21 cellular contexts compared by ENCODE assay signal in the genomic region with DNA sequence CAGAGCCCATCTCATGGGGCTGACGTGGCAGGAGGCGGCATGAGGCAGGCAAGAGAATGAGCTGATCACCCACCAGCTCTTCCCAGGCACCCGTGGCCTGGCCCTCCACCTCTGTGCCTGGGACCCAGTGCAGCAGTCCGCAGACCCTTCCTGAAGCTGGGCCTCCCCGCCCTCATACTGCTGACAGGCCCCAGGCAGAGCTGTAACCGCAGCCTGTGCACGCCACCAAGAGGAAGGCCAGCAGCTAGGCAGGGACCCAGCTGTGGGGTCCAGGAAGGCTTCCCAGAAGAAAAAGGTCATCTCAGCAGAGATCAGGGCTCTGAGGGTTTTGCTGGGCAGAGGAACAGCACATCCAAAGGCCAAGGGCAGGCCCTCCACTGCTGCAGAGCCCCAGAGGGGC. TPM values are rescaled to one million over a fixed set of nuclear protein-coding genes. Genes with fewer than 3 reads are reported as not detected.
DNase-seq lines count a peak whose midpoint lies in the region; ATAC-seq and TF ChIP-seq lines count a peak whose summit lies in the region.
"Had no signal": no experiment of that assay in that cellular context is flagged by ENCODE, and none has a peak within 500 bp of the region (broad histone marks: within the 10 kb centered on the region; RNA-seq: fewer than 3 reads in every experiment).

No MANE protein-coding gene starts in this region.

- H3K9me3 ChIP-seq in left ventricle myocardium inferior (replicated peaks) (no peaks in the 10 kb centered on the region), OCI-LY7 (ENCODE audit: low read length) (no peaks in the 10 kb centered on the region), tibial nerve (no peaks in the 10 kb centered on the region), A673 (ENCODE audit: low read depth, low read length, poor library complexity, severe bottlenecking) (no peaks in the 10 kb centered on the region)
- H3K9me3 ChIP-seq: Caco-2, heart right ventricle, sigmoid colon, upper lobe of right lung had no signal

- H3K4me2 ChIP-seq in OCI-LY7 (ENCODE audit: low read length) = peak overlapping the region; percentile 61

- H3K27me3 ChIP-seq in left ventricle myocardium inferior (ENCODE audit: low read depth) (no peaks in the 10 kb centered on the region), tibial nerve (no peaks in the 10 kb centered on the region), A673 (replicated peaks; ENCODE audit: insufficient read depth, low read depth, low read length, poor library complexity) (no peaks in the 10 kb centered on the region)
- H3K27me3 ChIP-seq: heart right ventricle, sigmoid colon, upper lobe of right lung had no signal

- no peaks in the 10 kb centered on the region for H3K9me2 ChIP-seq in OCI-LY7 (ENCODE audit: insufficient read depth, low read length)

- H3K36me3 ChIP-seq in left ventricle myocardium inferior (peaks cover 69% of the 10 kb centered on the region), OCI-LY7 (ENCODE audit: insufficient read depth, low read length) (no peaks in the 10 kb centered on the region), tibial nerve (peaks cover 0 to 80% (median 0%) of the 10 kb centered on the region in 3 donors), A673 (ENCODE audit: insufficient read depth, low read length, poor library complexity, severe bottlenecking) (peaks cover 3% of the 10 kb centered on the region)

- BruUV-seq in OCI-LY7 (replicated peaks; lab: Mats Ljungman, UMichigan) (no TSS peak), A673 (replicated peaks; lab: Mats Ljungman, UMichigan) (no TSS peak)

- TF ChIP-seq CTCF in left ventricle myocardium inferior (IDR thresholded peaks at IDR 0.05; ENCODE audit: borderline replicate concordance) = no peak
- peak; percentile 55 for TF ChIP-seq CTCF in OCI-LY7 (conservative IDR thresholded peaks at IDR 0.05; ENCODE audit: low read length)
- no peak for TF ChIP-seq CTCF in chondrocyte (IDR thresholded peaks at IDR 0.05)
- TF ChIP-seq CTCF in tibial nerve (IDR thresholded peaks at IDR 0.05) = no peak
- TF ChIP-seq CTCF in A673 (conservative IDR thresholded peaks at IDR 0.05; ENCODE audit: low read depth, low read length) = no peak

- H4K20me1 ChIP-seq in OCI-LY7 (ENCODE audit: insufficient read depth, low read length) = no peaks in the 10 kb centered on the region

- TF ChIP-seq EP300 in tibial nerve (IDR thresholded peaks at IDR 0.05) = no peak

- 75 to 79% methylated on average over 5 to 7 of the region's 7 CpGs for WGBS in tibial nerve, 2 donors

- peaks cover 62% of the 10 kb centered on the region for H3K4me1 ChIP-seq in left ventricle myocardium inferior
- H3K4me1 ChIP-seq in OCI-LY7 (ENCODE audit: insufficient read depth, low read length, poor library complexity, severe bottlenecking) = peaks cover 21% of the 10 kb centered on the region
- H3K4me1 ChIP-seq in tibial nerve = peaks cover 0 to 59% (median 36%) of the 10 kb centered on the region in 4 donors
- H3K4me1 ChIP-seq in A673 (ENCODE audit: insufficient read depth, low read length, poor library complexity, severe bottlenecking) = no peaks in the 10 kb centered on the region
- H3K4me1 ChIP-seq: Caco-2 had no signal

- H3K4me3 Mint-ChIP-seq in chondrocyte (ENCODE audit: unreplicated experiment) = no peak overlapping the region
- H3K4me3 Mint-ChIP-seq: immature natural killer cell; T-helper 1 cell treated with Interleukin-12 subunit alpha and Interleukin-12 subunit beta and Interleukin-4 antibody, amounts not matched to agents 30 μg/mL and 1 μg/mL, for 36 hours had no signal

- H3K36me3 Mint-ChIP-seq in chondrocyte (ENCODE audit: low read depth) = peaks cover 9% of the 10 kb centered on the region

- H2AFZ ChIP-seq in OCI-LY7 (ENCODE audit: low read length) = peak overlapping the region; percentile 52; the same call in 1 of the 2 replicates

- no peaks in the 10 kb centered on the region for H3K9me3 Mint-ChIP-seq in chondrocyte (ENCODE audit: low read depth)
- H3K9me3 Mint-ChIP-seq: effector memory CD8-positive, alpha-beta T cell; immature natural killer cell; T-helper 1 cell treated with Interleukin-12 subunit alpha and Interleukin-12 subunit beta and Interleukin-4 antibody, amounts not matched to agents 30 μg/mL and 1 μg/mL, for 36 hours had no signal

- POLR2A ChIA-PET in OCI-LY7 (lab: Charles Lee) (interaction anchor here (0.6 to 1.4 kb wide), 3 partner anchors 9 to 288 kb away, joined by 3 to 6 read pairs (median 3); partner anchors contain the start of genes MTFR1L and SELENON), A673 (lab: Charles Lee; ENCODE audit: low non-redundant PET) (no interaction called here)

- H3K27ac ChIP-seq in left ventricle myocardium inferior (replicated peaks) (peak overlapping the region; percentile 17), OCI-LY7 (ENCODE audit: low read depth, low read length, poor library complexity, severe bottlenecking) (peak overlapping the region; percentile 43), tibial nerve (peak overlapping the region in 3 of 4 donors; percentile 16 to 84 (median 27)), A673 (ENCODE audit: low read depth, low read length, poor library complexity, severe bottlenecking) (no peak overlapping the region)
- H3K27ac ChIP-seq: upper lobe of right lung had no signal

- ATAC-seq in Right ventricle myocardium superior (ENCODE audit: poor library complexity) = no peak

- CTCF ChIA-PET in OCI-LY7 (lab: Charles Lee; ENCODE audit: unreplicated experiment) = interaction anchor here (1.0 to 1.7 kb wide), 4 partner anchors 201 to 289 kb away, joined by 3 to 7 read pairs (median 4); no protein-coding TSS in a partner anchor
- CTCF ChIA-PET in A673 (lab: Charles Lee) = interaction anchor here (0.5 kb wide), 1 partner anchor 1764 kb away, joined by 4 read pairs; no protein-coding TSS in a partner anchor

- peak overlapping the region; percentile 41 for H3K27ac Mint-ChIP-seq in chondrocyte (ENCODE audit: unreplicated experiment)
- H3K27ac Mint-ChIP-seq: immature natural killer cell; T-helper 1 cell treated with Interleukin-12 subunit alpha and Interleukin-12 subunit beta and Interleukin-4 antibody, amounts not matched to agents 30 μg/mL and 1 μg/mL, for 36 hours had no signal

- intact Hi-C loops in left ventricle myocardium inferior (cut with micrococcal nuclease) = no loop called here
- intact Hi-C loops in Right ventricle myocardium superior (cut with DNase I) = loop anchor here (5.0 to 10.0 kb wide), 4 partner anchors 198 to 565 kb away; partner anchors contain the start of gene RSRP1
- intact Hi-C loops in OCI-LY7 (cut with micrococcal nuclease; ENCODE audit: unreplicated experiment) = loop anchor here (1.0 to 5.0 kb wide), 4 partner anchors 193 to 306 kb away; partner anchors contain the start of gene MAN1C1
- intact Hi-C loops in A673 (cut with micrococcal nuclease; ENCODE audit: unreplicated experiment) = loop anchor here (5.0 kb wide), 1 partner anchor 193 kb away; the partner anchor contains the start of gene MAN1C1

- H3K79me2 ChIP-seq in OCI-LY7 (ENCODE audit: insufficient read depth, low read depth, low read length) = no peaks in the 10 kb centered on the region

- DNase-seq in left ventricle myocardium inferior = no peak
- no peak for DNase-seq in Right ventricle myocardium superior
- peak; percentile 44 for DNase-seq in OCI-LY7 (ENCODE audit: low spot score)
- peak; percentile 87 for DNase-seq in chondrocyte (ENCODE audit: low spot score)
- no peak for DNase-seq in tibial nerve (ENCODE audit: low spot score in 2 of 2)
- no peak for DNase-seq in C1 segment of cervical spinal cord (lab: John Stamatoyannopoulos, UW)
- no peak for DNase-seq in cerebellar cortex (ENCODE audit: low spot score)
- no peak for DNase-seq in A673 (ENCODE audit: low spot score)
- DNase-seq: activated CD4-positive, CD25-positive, alpha-beta regulatory T cell treated with anti-CD3 and anti-CD28 coated beads, Interleukin-2, amount 50 U/mL, for 72 hours; Caco-2; effector memory CD8-positive, alpha-beta T cell; heart right ventricle; immature natural killer cell; NCI-H1092; NCI-H2081 treated with DMSO at 0.1 percent for 48 hours; NCI-H526; SHP77 treated with DMSO at 0.1 percent for 48 hours; sigmoid colon had no signal

- no peak for TF ChIP-seq POLR2A in tibial nerve (IDR thresholded peaks at IDR 0.05)

- H3K27me3 Mint-ChIP-seq in chondrocyte (ENCODE audit: low read depth) = no peaks in the 10 kb centered on the region
- H3K27me3 Mint-ChIP-seq: effector memory CD8-positive, alpha-beta T cell had no signal

- peaks cover 17% of the 10 kb centered on the region for H3K4me1 Mint-ChIP-seq in chondrocyte (ENCODE audit: low read depth)

- no peak overlapping the region for H3K4me3 ChIP-seq in left ventricle myocardium inferior
- H3K4me3 ChIP-seq in OCI-LY7 (ENCODE audit: low read depth, low read length, poor library complexity, severe bottlenecking) = no peak overlapping the region
- H3K4me3 ChIP-seq in tibial nerve = no peak overlapping the region
- no peak overlapping the region for H3K4me3 ChIP-seq in A673 (ENCODE audit: low read depth, low read length, poor library complexity, severe bottlenecking)
- H3K4me3 ChIP-seq: heart right ventricle, lung, sigmoid colon, upper lobe of right lung had no signal

RNA-seq across cellular contexts. Expression of gene MTFR1L, which starts 9.8 kb away (rescaled TPM):
- total RNA-seq in left ventricle myocardium inferior (252 TPM), Right ventricle myocardium superior (222 TPM), OCI-LY7 (2022) (43.4 and 51.2 TPM in 2 replicates), chondrocyte (51.2 to 67.1 TPM (median 51.2 TPM) in 3 replicates), tibial nerve (10 to 100 TPM; 65.7 to 99.4 (median 77.2) TPM), A673 (2021) (45.0 and 51.6 TPM in 2 replicates)
- 33.6 and 35.3 TPM in 2 replicates for total RNA-seq in OCI-LY7 (2014; rRNA removed; shearing (Covaris generic))

RNA-seq across cellular contexts. Expression of gene SELENON, which starts 9.9 kb away (rescaled TPM):
- total RNA-seq in left ventricle myocardium inferior = 45.2 TPM
- 39.6 TPM for total RNA-seq in Right ventricle myocardium superior
- total RNA-seq in OCI-LY7 (2014; rRNA removed; shearing (Covaris generic)) = 5.6 and 9.9 TPM in 2 replicates
- 28.1 and 28.3 TPM in 2 replicates for total RNA-seq in OCI-LY7 (2022)
- 77.0 to 99.5 TPM (median 95.7 TPM) in 3 replicates for total RNA-seq in chondrocyte
- 10 to 100 TPM; 17.6 to 54.0 (median 36.8) TPM for total RNA-seq in tibial nerve
- total RNA-seq in A673 (2021) = 50.4 and 61.5 TPM in 2 replicates

RNA-seq across cellular contexts. Expression of gene AUNIP, which starts 49.3 kb away (rescaled TPM):
- total RNA-seq in left ventricle myocardium inferior (not detected), Right ventricle myocardium superior (0.11 TPM), OCI-LY7 (2022) (15.1 and 16.8 TPM in 2 replicates), chondrocyte (0.80 to 2.9 TPM (median 1.2 TPM) in 3 replicates), tibial nerve (not detected), A673 (2021) (17.7 and 18.9 TPM in 2 replicates)
- total RNA-seq in OCI-LY7 (2014; rRNA removed; shearing (Covaris generic)) = 14.2 and 21.5 TPM in 2 replicates
- total RNA-seq: sigmoid colon, upper lobe of right lung had no signal

Comparison
In these comparisons a context has a peak if more than half of its experiments do, and no peak if none do; other contexts are left out.
1. DNase-seq: peak in OCI-LY7 (single experiment) and chondrocyte (single experiment); none in left ventricle myocardium inferior (single experiment), Right ventricle myocardium superior (single experiment), tibial nerve (0 of 2), C1 segment of cervical spinal cord (0 of 14), cerebellar cortex (single experiment) and A673 (single experiment).